Comparison of ENCODE assay signal across 7 cellular contexts in the genomic region with DNA sequence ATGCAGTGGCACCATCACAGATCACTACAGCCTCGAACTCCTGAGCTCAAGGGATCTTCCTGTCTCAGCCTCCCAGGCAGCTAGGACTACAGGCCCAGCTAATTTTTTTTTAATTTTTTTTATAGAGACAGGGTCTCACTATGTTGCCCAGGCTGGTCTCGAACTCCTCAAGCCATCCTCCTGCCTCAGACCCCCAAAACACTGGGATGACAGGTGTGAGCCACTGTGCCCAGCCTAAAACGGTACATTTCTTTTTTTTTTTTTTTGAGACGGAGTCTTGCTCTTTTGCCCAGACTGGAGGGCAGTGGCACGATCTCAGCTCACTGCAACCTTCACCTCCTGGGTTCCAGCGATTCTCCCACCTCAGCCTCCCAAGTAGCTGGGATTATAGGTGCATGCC. TPM values are rescaled to one million over a fixed set of nuclear protein-coding genes. Genes with fewer than 3 reads are reported as not detected.
DNase-seq lines count a peak whose midpoint lies in the region; ATAC-seq and TF ChIP-seq lines count a peak whose summit lies in the region.
"Not testable (repeated sequence)": the region's sequence is repeated elsewhere in the genome, so short reads cannot be mapped to it uniquely, and the experiment has no call there.

No MANE protein-coding gene starts in this region.

- peaks cover 89 to 98% (median 94%) of the 10 kb centered on the region in 3 donors for H3K4me1 Mint-ChIP-seq in CD8-positive, alpha-beta memory T cell
- peaks cover 93% of the 10 kb centered on the region for H3K4me1 Mint-ChIP-seq in activated CD4-positive, alpha-beta T cell treated with anti-CD3 and anti-CD28 coated beads for 36 hours
- peaks cover 92% of the 10 kb centered on the region for H3K4me1 Mint-ChIP-seq in activated naive CD4-positive, alpha-beta T cell treated with anti-CD3 and anti-CD28 coated beads, Interleukin-2, amount 50 U/mL, for 24 hours

- peaks cover 100% of the 10 kb centered on the region for H3K79me2 ChIP-seq in OCI-LY7 (ENCODE audit: insufficient read depth, low read depth, low read length)

- not testable (repeated sequence) for H3K9me3 ChIP-seq in CD8-positive, alpha-beta memory T cell (ENCODE audit: low read length); OCI-LY7 (ENCODE audit: low read length); effector memory CD4-positive, alpha-beta T cell (ENCODE audit: control insufficient read depth, low read length); sigmoid colon

- not testable (repeated sequence) for H3K4me3 ChIP-seq in CD8-positive, alpha-beta memory T cell (ENCODE audit: low read length); OCI-LY7 (ENCODE audit: low read depth, low read length, poor library complexity, severe bottlenecking); effector memory CD4-positive, alpha-beta T cell (ENCODE audit: insufficient read depth, low read depth, low read length, poor library complexity, severe bottlenecking); sigmoid colon

- H3K27ac ChIP-seq in CD8-positive, alpha-beta memory T cell (ENCODE audit: low read depth, low read length): peak overlapping the region; percentile 55
- H3K27ac ChIP-seq in OCI-LY7 (ENCODE audit: low read depth, low read length, poor library complexity, severe bottlenecking); sigmoid colon: not testable (repeated sequence)
- peak overlapping the region; percentile 79 for H3K27ac ChIP-seq in effector memory CD4-positive, alpha-beta T cell (ENCODE audit: insufficient read depth, low read length, poor library complexity, severe bottlenecking)

- H3K27me3 Mint-ChIP-seq in CD8-positive, alpha-beta memory T cell; activated CD4-positive, alpha-beta T cell treated with anti-CD3 and anti-CD28 coated beads for 36 hours; activated naive CD4-positive, alpha-beta T cell treated with anti-CD3 and anti-CD28 coated beads, Interleukin-2, amount 50 U/mL, for 24 hours: not testable (repeated sequence)

- not testable (repeated sequence) for BruUV-seq in OCI-LY7 (replicated peaks; lab: Mats Ljungman, UMichigan)

- H3K9me2 ChIP-seq in OCI-LY7 (ENCODE audit: insufficient read depth, low read length): not testable (repeated sequence)

- not testable (repeated sequence) for H3K27me3 ChIP-seq in CD8-positive, alpha-beta memory T cell (ENCODE audit: insufficient read depth, low read length, poor library complexity, severe bottlenecking); effector memory CD4-positive, alpha-beta T cell (replicated peaks; ENCODE audit: control insufficient read depth, insufficient read depth, low read length, poor library complexity, severe bottlenecking); sigmoid colon

- not testable (repeated sequence) for TF ChIP-seq POLR2A in sigmoid colon (IDR thresholded peaks at IDR 0.05)

- CTCF ChIA-PET in CD8-positive, alpha-beta memory T cell (lab: Charles Lee): interaction anchor here (0.7 to 2.1 kb wide), 9 partner anchors 9 to 164 kb away, joined by 3 to 9 read pairs (median 3); no protein-coding TSS in a partner anchor
- CTCF ChIA-PET in OCI-LY7 (lab: Charles Lee; ENCODE audit: unreplicated experiment): not testable (repeated sequence)
- CTCF ChIA-PET in activated CD4-positive, alpha-beta T cell treated with anti-CD3 and anti-CD28 coated beads for 36 hours (lab: Charles Lee): interaction anchor here (0.6 to 1.1 kb wide), 8 partner anchors 15 to 213 kb away, joined by 3 to 7 read pairs (median 4); partner anchors contain the start of gene GPR68

- H3K36me3 Mint-ChIP-seq in CD8-positive, alpha-beta memory T cell: peaks cover 14 to 78% (median 40%) of the 10 kb centered on the region in 3 donors
- peaks cover 47% of the 10 kb centered on the region for H3K36me3 Mint-ChIP-seq in activated CD4-positive, alpha-beta T cell treated with anti-CD3 and anti-CD28 coated beads for 36 hours (ENCODE audit: low read depth)
- H3K36me3 Mint-ChIP-seq in activated naive CD4-positive, alpha-beta T cell treated with anti-CD3 and anti-CD28 coated beads, Interleukin-2, amount 50 U/mL, for 24 hours: peaks cover 16% of the 10 kb centered on the region

- not testable (repeated sequence) for ATAC-seq in activated CD4-positive, alpha-beta T cell treated with anti-CD3 and anti-CD28 coated beads for 36 hours

- intact Hi-C loops in OCI-LY7 (cut with micrococcal nuclease; ENCODE audit: unreplicated experiment); activated CD4-positive, alpha-beta T cell treated with anti-CD3 and anti-CD28 coated beads for 36 hours (cut with DNase I, micrococcal nuclease); sigmoid colon (cut with DNase I): not testable (repeated sequence)

- peak overlapping the region; percentile 68 to 93 (median 82) for H3K4me3 Mint-ChIP-seq in CD8-positive, alpha-beta memory T cell
- not testable (repeated sequence) for H3K4me3 Mint-ChIP-seq in activated CD4-positive, alpha-beta T cell treated with anti-CD3 and anti-CD28 coated beads for 36 hours; activated naive CD4-positive, alpha-beta T cell treated with anti-CD3 and anti-CD28 coated beads, Interleukin-2, amount 50 U/mL, for 24 hours

- peaks cover 99% of the 10 kb centered on the region for H3K4me1 ChIP-seq in CD8-positive, alpha-beta memory T cell (ENCODE audit: insufficient read depth, low read length)
- peaks cover 100% of the 10 kb centered on the region for H3K4me1 ChIP-seq in OCI-LY7 (ENCODE audit: insufficient read depth, low read length, poor library complexity, severe bottlenecking)
- H3K4me1 ChIP-seq in effector memory CD4-positive, alpha-beta T cell (ENCODE audit: control insufficient read depth, insufficient read depth, low read length, poor library complexity, severe bottlenecking): peaks cover 73% of the 10 kb centered on the region
- not testable (repeated sequence) for H3K4me1 ChIP-seq in sigmoid colon

- not testable (repeated sequence) for H2AFZ ChIP-seq in OCI-LY7 (ENCODE audit: low read length)

- H4K20me1 ChIP-seq in OCI-LY7 (ENCODE audit: insufficient read depth, low read length): peaks cover 59% of the 10 kb centered on the region

- 90 to 94% methylated on average over 6 of the region's 6 CpGs for WGBS in sigmoid colon, 2 donors

- not testable (repeated sequence) for H3K9me3 Mint-ChIP-seq in CD8-positive, alpha-beta memory T cell; activated CD4-positive, alpha-beta T cell treated with anti-CD3 and anti-CD28 coated beads for 36 hours (ENCODE audit: low read depth); activated naive CD4-positive, alpha-beta T cell treated with anti-CD3 and anti-CD28 coated beads, Interleukin-2, amount 50 U/mL, for 24 hours

- POLR2A ChIA-PET in CD8-positive, alpha-beta memory T cell (lab: Charles Lee): interaction anchor here (0.6 to 2.3 kb wide), 5 partner anchors 9 to 466 kb away, joined by 3 to 18 read pairs (median 4); partner anchors contain the start of gene CCDC88C
- POLR2A ChIA-PET in OCI-LY7 (lab: Charles Lee): interaction anchor here (0.6 to 1.4 kb wide), 4 partner anchors 11 to 52 kb away, joined by 3 to 5 read pairs (median 3); no protein-coding TSS in a partner anchor
- POLR2A ChIA-PET in activated CD4-positive, alpha-beta T cell treated with anti-CD3 and anti-CD28 coated beads for 36 hours (lab: Charles Lee): not testable (repeated sequence)

- H3K4me2 ChIP-seq in OCI-LY7 (ENCODE audit: low read length): peak overlapping the region; percentile 2; the same call in 1 of the 2 replicates

- not testable (repeated sequence) for TF ChIP-seq CTCF in OCI-LY7 (conservative IDR thresholded peaks at IDR 0.05; ENCODE audit: low read length); sigmoid colon (IDR thresholded peaks at IDR 0.05)

- peaks cover 52% of the 10 kb centered on the region for H3K36me3 ChIP-seq in CD8-positive, alpha-beta memory T cell (ENCODE audit: insufficient read depth, low read length)
- peaks cover 98% of the 10 kb centered on the region for H3K36me3 ChIP-seq in OCI-LY7 (ENCODE audit: insufficient read depth, low read length)
- H3K36me3 ChIP-seq in effector memory CD4-positive, alpha-beta T cell (ENCODE audit: control insufficient read depth, insufficient read depth, low read length): peaks cover 30% of the 10 kb centered on the region
- not testable (repeated sequence) for H3K36me3 ChIP-seq in sigmoid colon

- peak overlapping the region; percentile 92 to 100 (median 96) for H3K27ac Mint-ChIP-seq in CD8-positive, alpha-beta memory T cell
- H3K27ac Mint-ChIP-seq in activated CD4-positive, alpha-beta T cell treated with anti-CD3 and anti-CD28 coated beads for 36 hours: peak overlapping the region; percentile 84
- H3K27ac Mint-ChIP-seq in activated naive CD4-positive, alpha-beta T cell treated with anti-CD3 and anti-CD28 coated beads, Interleukin-2, amount 50 U/mL, for 24 hours: peak overlapping the region; percentile 97

- not testable (repeated sequence) for DNase-seq in CD8-positive, alpha-beta memory T cell; OCI-LY7 (ENCODE audit: low spot score); activated CD4-positive, alpha-beta T cell treated with anti-CD3 and anti-CD28 coated beads for 36 hours; effector memory CD4-positive, alpha-beta T cell
- peak; percentile 15 for DNase-seq in activated T-cell treated with anti-CD3 and anti-CD28 coated beads, Interleukin-2, amount 50 U/mL, for 1 hour
- DNase-seq in sigmoid colon: peak; percentile 27

- not testable (repeated sequence) for TF ChIP-seq EP300 in sigmoid colon (IDR thresholded peaks at IDR 0.05)

RNA-seq across cellular contexts. Expression of gene CCDC88C, which starts 8.4 kb away (rescaled TPM):
- 10 to 100 TPM; 71.7 to 74.1 TPM for total RNA-seq in CD8-positive, alpha-beta memory T cell
- 42.3 TPM for polyA plus RNA-seq in CD8-positive, alpha-beta memory T cell
- 89.3 and 137 TPM in 2 replicates for total RNA-seq in OCI-LY7 (2014; rRNA removed; shearing (Covaris generic))
- total RNA-seq in OCI-LY7 (2022) (253 and 262 TPM in 2 replicates), sigmoid colon (1 to 10 TPM in 3 of 4 donors, under 1 TPM in 1; 0.95 to 3.9 (median 1.4) TPM)
- 10 to 100 TPM; 73.7 to 82.8 TPM for total RNA-seq in activated CD4-positive, alpha-beta T cell treated with anti-CD3 and anti-CD28 coated beads for 36 hours
- 10 to 100 TPM; 14.4 to 45.7 (median 21.0) TPM for polyA plus RNA-seq in sigmoid colon

Comparison
In these comparisons a context has a peak if more than half of its experiments do, and no peak if none do; other contexts are left out.
1. RNA of gene CCDC88C, which starts 8.4 kb away (total RNA-seq): 89.3 to 262 TPM in OCI-LY7, 73.7 to 82.8 TPM in activated CD4-positive, alpha-beta T cell treated with anti-CD3 and anti-CD28 coated beads for 36 hours and 71.7 to 74.1 TPM in CD8-positive, alpha-beta memory T cell; 0.95 to 3.9 TPM in sigmoid colon; every median in the first group is over 10 times any median in the second.
2. Peak in every context shown above with its lines, with median percentiles within 50 percentile points of each other: H3K27ac Mint-ChIP-seq.